35 cellular contexts compared by ENCODE assay signal in genomic region chr7:137742051-137742450, GRCh38.
"Had no signal": no experiment of that assay in that cellular context is flagged by ENCODE, and none has a peak within 500 bp of the region (broad histone marks: within the 10 kb centered on the region; RNA-seq: fewer than 3 reads in every experiment).

No MANE protein-coding gene starts in this region.

- H3K27me3 ChIP-seq: adrenal gland, body of pancreas, brain microvascular endothelial cell, breast epithelium had no signal

- DNase-seq: activated B cell treated with CpG ODN at 0.5 μM for 24 hours; activated CD4-positive, alpha-beta memory T cell treated with anti-CD3 and anti-CD28 coated beads for 36 hours; activated CD4-positive, alpha-beta T cell treated with anti-CD3 and anti-CD28 coated beads for 4 hours; activated CD4-positive, alpha-beta T cell treated with anti-CD3 and anti-CD28 coated beads, Interleukin-2, amount 10 ng/mL, durations not matched to agents 24 days and 14 days; activated CD4-positive, alpha-beta T cell treated with anti-CD3 and anti-CD28 coated beads, Interleukin-2, amount 50 U/mL, for 1 hour; activated CD4-positive, alpha-beta T cell treated with anti-CD3 and anti-CD28 coated beads, Interleukin-2, amount 50 U/mL, for 4 hours; activated CD4-positive, CD25-positive, alpha-beta regulatory T cell treated with anti-CD3 and anti-CD28 coated beads, Interleukin-2, amount 50 U/mL, for 72 hours; activated CD8-positive, alpha-beta memory T cell treated with anti-CD3 and anti-CD28 coated beads, Interleukin-2, amount 50 U/mL, for 4 hours; activated CD8-positive, alpha-beta T cell treated with anti-CD3 and anti-CD28 coated beads for 36 hours; activated effector memory CD4-positive, alpha-beta T cell treated with anti-CD3 and anti-CD28 coated beads, Interleukin-2, amount 50 U/mL, for 16 hours; activated gamma-delta T cell treated with Interleukin-2 at 50 U/mL for 16 hours; activated naive CD4-positive, alpha-beta T cell; activated naive CD4-positive, alpha-beta T cell treated with anti-CD3 and anti-CD28 coated beads for 36 hours; activated naive CD4-positive, alpha-beta T cell treated with anti-CD3 and anti-CD28 coated beads, Interleukin-2, amount 50 U/mL, for 16 hours; activated naive CD8-positive, alpha-beta T cell treated with anti-CD3 and anti-CD28 coated beads for 36 hours; activated T-cell treated with anti-CD3 and anti-CD28 coated beads for 4 hours; activated T-cell treated with anti-CD3 and anti-CD28 coated beads, Interleukin-2, amount 50 U/mL, for 1 hour; activated T-cell treated with anti-CD3 and anti-CD28 coated beads, Interleukin-2, amount 50 U/mL, for 4 hours; activated T-cell treated with anti-CD3 and anti-CD28 coated beads, Interleukin-2, amount 50 U/mL, for 72 hours; adrenal gland; amniotic stem cell; aorta; body of pancreas; brain microvascular endothelial cell; central memory CD4-positive, alpha-beta T cell; T-helper 1 cell; T-helper 2 cell; T-helper 9 cell had no signal

- H3K4me3 Mint-ChIP-seq: activated B cell treated with CpG ODN at 0.5 μM for 24 hours; activated CD4-positive, alpha-beta memory T cell treated with anti-CD3 and anti-CD28 coated beads for 36 hours; activated CD4-positive, alpha-beta T cell treated with anti-CD3 and anti-CD28 coated beads, Interleukin-2, amount 10 ng/mL, durations not matched to agents 24 days and 14 days; activated CD8-positive, alpha-beta T cell treated with anti-CD3 and anti-CD28 coated beads for 36 hours; activated naive CD4-positive, alpha-beta T cell treated with anti-CD3 and anti-CD28 coated beads for 36 hours; activated naive CD8-positive, alpha-beta T cell treated with anti-CD3 and anti-CD28 coated beads for 36 hours; activated T-cell treated with anti-CD3 and anti-CD28 coated beads, Interleukin-2, amount 50 U/mL, for 4 hours; activated T-cell treated with anti-CD3 and anti-CD28 coated beads, Interleukin-2, amount 50 U/mL, for 72 hours; activated T-helper 1 cell treated with anti-CD3 and anti-CD28 coated beads, Interleukin-12 subunit alpha, Interleukin-12 subunit beta, Interleukin-2, Interleukin-4 antibody, amounts not matched to agents 30 ng/mL and 10 ng/mL and 1 ng/mL, durations not matched to agents 14 hours and 24 hours and 36 hours; activated T-helper 17 cell treated with anti-CD3 and anti-CD28 coated beads, Interleukin-2, amount 50 U/mL, for 72 hours; T-helper 1 cell treated with Interleukin-12 subunit alpha and Interleukin-12 subunit beta and Interleukin-4 antibody, amounts not matched to agents 30 μg/mL and 1 μg/mL, for 36 hours; T-helper 2 cell treated with Interferon-gamma antibody and Interleukin-4, amounts not matched to agents 5 μg/mL and 100 μg/mL, for 36 hours had no signal

- H3K27me3 Mint-ChIP-seq: activated B cell treated with CpG ODN at 0.5 μM for 24 hours; activated CD4-positive, alpha-beta memory T cell treated with anti-CD3 and anti-CD28 coated beads for 36 hours; activated CD4-positive, alpha-beta T cell treated with anti-CD3 and anti-CD28 coated beads, Interleukin-2, amount 10 ng/mL, durations not matched to agents 24 days and 14 days had no signal

- H3K27ac ChIP-seq: adrenal gland, body of pancreas, brain microvascular endothelial cell, breast epithelium, VCaP had no signal

- H3K9me3 ChIP-seq: adrenal gland, body of pancreas had no signal

- H3K4me1 ChIP-seq: adrenal gland, breast epithelium had no signal

- ATAC-seq: activated CD8-positive, alpha-beta T cell treated with anti-CD3 and anti-CD28 coated beads for 36 hours; activated naive CD4-positive, alpha-beta T cell treated with anti-CD3 and anti-CD28 coated beads, Interleukin-2, amount 50 U/mL, for 72 hours; activated T-cell treated with anti-CD3 and anti-CD28 coated beads, Interleukin-2, amount 50 U/mL, for 4 hours; activated T-cell treated with anti-CD3 and anti-CD28 coated beads, Interleukin-2, amount 50 U/mL, for 72 hours; activated T-helper 17 cell treated with anti-CD3 and anti-CD28 coated beads, Interleukin-2, amount 50 U/mL, for 72 hours; body of pancreas had no signal

- H3K4me1 Mint-ChIP-seq: activated B cell treated with CpG ODN at 0.5 μM for 24 hours; activated CD4-positive, alpha-beta T cell treated with anti-CD3 and anti-CD28 coated beads, Interleukin-2, amount 10 ng/mL, durations not matched to agents 24 days and 14 days; activated naive CD8-positive, alpha-beta T cell treated with anti-CD3 and anti-CD28 coated beads for 36 hours; activated T-helper 17 cell treated with anti-CD3 and anti-CD28 coated beads, Interleukin-2, amount 50 U/mL, for 72 hours had no signal

- H3K9me3 Mint-ChIP-seq: activated CD4-positive, alpha-beta T cell treated with anti-CD3 and anti-CD28 coated beads, Interleukin-2, amount 10 ng/mL, durations not matched to agents 24 days and 14 days; activated CD8-positive, alpha-beta T cell treated with anti-CD3 and anti-CD28 coated beads for 36 hours; activated T-helper 1 cell treated with anti-CD3 and anti-CD28 coated beads, Interleukin-12 subunit alpha, Interleukin-12 subunit beta, Interleukin-2, Interleukin-4 antibody, amounts not matched to agents 30 ng/mL and 10 ng/mL and 1 ng/mL, durations not matched to agents 14 hours and 24 hours and 36 hours; activated T-helper 17 cell treated with anti-CD3 and anti-CD28 coated beads, Interleukin-2, amount 50 U/mL, for 72 hours; T-helper 1 cell treated with Interleukin-12 subunit alpha and Interleukin-12 subunit beta and Interleukin-4 antibody, amounts not matched to agents 30 μg/mL and 1 μg/mL, for 36 hours; T-helper 2 cell treated with Interferon-gamma antibody and Interleukin-4, amounts not matched to agents 5 μg/mL and 100 μg/mL, for 36 hours had no signal

- H3K27ac Mint-ChIP-seq: activated B cell treated with CpG ODN at 0.5 μM for 24 hours; activated CD4-positive, alpha-beta memory T cell treated with anti-CD3 and anti-CD28 coated beads for 36 hours; activated CD4-positive, alpha-beta T cell treated with anti-CD3 and anti-CD28 coated beads, Interleukin-2, amount 10 ng/mL, durations not matched to agents 24 days and 14 days; activated CD8-positive, alpha-beta T cell treated with anti-CD3 and anti-CD28 coated beads for 36 hours; activated naive CD4-positive, alpha-beta T cell treated with anti-CD3 and anti-CD28 coated beads for 36 hours; activated naive CD4-positive, alpha-beta T cell treated with anti-CD3 and anti-CD28 coated beads, Interleukin-2, amount 50 U/mL, for 72 hours; activated naive CD8-positive, alpha-beta T cell treated with anti-CD3 and anti-CD28 coated beads for 36 hours; activated T-cell treated with anti-CD3 and anti-CD28 coated beads, Interleukin-2, amount 50 U/mL, for 72 hours; activated T-helper 1 cell treated with anti-CD3 and anti-CD28 coated beads, Interleukin-12 subunit alpha, Interleukin-12 subunit beta, Interleukin-2, Interleukin-4 antibody, amounts not matched to agents 30 ng/mL and 10 ng/mL and 1 ng/mL, durations not matched to agents 14 hours and 24 hours and 36 hours; activated T-helper 17 cell treated with anti-CD3 and anti-CD28 coated beads, Interleukin-2, amount 50 U/mL, for 72 hours; T-helper 1 cell treated with Interleukin-12 subunit alpha and Interleukin-12 subunit beta and Interleukin-4 antibody, amounts not matched to agents 30 μg/mL and 1 μg/mL, for 36 hours; T-helper 2 cell treated with Interferon-gamma antibody and Interleukin-4, amounts not matched to agents 5 μg/mL and 100 μg/mL, for 36 hours had no signal

- H3K4me3 ChIP-seq: adrenal gland, body of pancreas, breast epithelium had no signal

- H3K36me3 Mint-ChIP-seq: activated CD4-positive, alpha-beta memory T cell treated with anti-CD3 and anti-CD28 coated beads for 36 hours; activated naive CD4-positive, alpha-beta T cell treated with anti-CD3 and anti-CD28 coated beads, Interleukin-2, amount 50 U/mL, for 72 hours; activated naive CD8-positive, alpha-beta T cell treated with anti-CD3 and anti-CD28 coated beads for 36 hours had no signal
